Comparison of ENCODE assay signal across 8 cellular contexts in genomic region chr17:65228734-65229390, GRCh38.
DNase-seq lines count a peak whose midpoint lies in the region; ATAC-seq, FAIRE-seq and TF ChIP-seq lines count a peak whose summit lies in the region.

No MANE protein-coding gene starts in this region.

- H3K36me3 ChIP-seq in liver (ENCODE audit: control insufficient read depth in 4 of 4, insufficient read depth in 3 of 4, low read depth in 1 of 4, low read length in 3 of 4): no peaks in the 10 kb centered on the region
- H3K36me3 ChIP-seq in HepG2 (replicated peaks in 1 of 2; ENCODE audit: control insufficient read depth in 1 of 2, insufficient read depth in 2 of 2, low read length in 2 of 2): no peaks in the 10 kb centered on the region
- no peaks in the 10 kb centered on the region for H3K36me3 ChIP-seq in effector memory CD4-positive, alpha-beta T cell (ENCODE audit: control insufficient read depth, insufficient read depth, low read length)

- H3K4me2 ChIP-seq in HepG2 (ENCODE audit: low read depth, low read length): no peak overlapping the region

- H3K79me2 ChIP-seq in HepG2 (ENCODE audit: insufficient read depth, low read length): no peaks in the 10 kb centered on the region

- in situ Hi-C loops in HepG2 (cut with HindIII; ENCODE audit: extremely low pct_ligation_motif_present, low pct_unique_long_range_greater_than_20kb): no loop called here

- H3K9me3 ChIP-seq in liver (ENCODE audit: control insufficient read depth in 4 of 4, low read length in 3 of 4): no peaks in the 10 kb centered on the region
- H3K9me3 ChIP-seq in HepG2 (ENCODE audit: low read length): no peaks in the 10 kb centered on the region
- no peaks in the 10 kb centered on the region for H3K9me3 ChIP-seq in effector memory CD4-positive, alpha-beta T cell (ENCODE audit: control insufficient read depth, low read length)

- H3K4me1 ChIP-seq in liver (ENCODE audit: control insufficient read depth in 4 of 4, insufficient read depth in 4 of 4, low read length in 3 of 4): no peaks in the 10 kb centered on the region
- H3K4me1 ChIP-seq in HepG2 (ENCODE audit: insufficient read depth, low read length): no peaks in the 10 kb centered on the region
- peaks cover 18% of the 10 kb centered on the region for H3K4me1 ChIP-seq in effector memory CD4-positive, alpha-beta T cell (ENCODE audit: control insufficient read depth, insufficient read depth, low read length, poor library complexity, severe bottlenecking)

- intact Hi-C loops in HepG2 (cut with micrococcal nuclease; ENCODE audit: unreplicated experiment): no loop called here

- ATAC-seq in HepG2 (no peak), HG03460 (IDR thresholded peaks at IDR 0.05; ENCODE audit: unreplicated experiment) (peak; percentile 68)

- TF ChIP-seq RAD21 in liver (IDR thresholded peaks at IDR 0.05): no peak
- TF ChIP-seq RAD21 in HepG2 (CRISPR knock-in tag; IDR thresholded peaks at IDR 0.05): no peak

- POLR2A ChIA-PET in HepG2 (lab: Yijun Ruan, JAX): no interaction called here

- WGBS in liver: 54% methylated on average over 11 of the region's 11 CpGs
- 73% methylated on average over 11 of the region's 11 CpGs for WGBS in HepG2 (ENCODE audit: low lambda C conversion rate)

- no peak overlapping the region for H3K4me3 ChIP-seq in liver (ENCODE audit: low read depth in 1 of 3, low read length in 3 of 3)
- H3K4me3 ChIP-seq in HepG2 (replicated peaks in 1 of 3; ENCODE audit: insufficient read depth in 1 of 3, low read depth in 2 of 3, low read length in 3 of 3): no peak overlapping the region
- peak overlapping the region; percentile 25 for H3K4me3 ChIP-seq in effector memory CD4-positive, alpha-beta T cell (ENCODE audit: insufficient read depth, low read depth, low read length, poor library complexity, severe bottlenecking)

- no peak overlapping the region for H2AFZ ChIP-seq in HepG2 (ENCODE audit: low read length)

- H3K27me3 ChIP-seq in liver (ENCODE audit: control insufficient read depth in 4 of 4, insufficient read depth in 4 of 4, low read length in 3 of 4): no peaks in the 10 kb centered on the region
- H3K27me3 ChIP-seq in HepG2 (ENCODE audit: control insufficient read depth in 1 of 2, insufficient read depth in 2 of 2, low read length in 2 of 2): peaks cover 8 to 22% of the 10 kb centered on the region in 2 experiments; a peak in 4 of 5 replicates
- H3K27me3 ChIP-seq in effector memory CD4-positive, alpha-beta T cell (replicated peaks; ENCODE audit: control insufficient read depth, insufficient read depth, low read length, poor library complexity, severe bottlenecking): no peaks in the 10 kb centered on the region

- no peak overlapping the region for H3K27ac ChIP-seq in liver (ENCODE audit: low read depth in 1 of 2, low read length in 2 of 2)
- H3K27ac ChIP-seq in HepG2 (ENCODE audit: extremely low read length, insufficient read depth, low read length): no peak overlapping the region
- H3K27ac ChIP-seq in effector memory CD4-positive, alpha-beta T cell (ENCODE audit: insufficient read depth, low read length, poor library complexity, severe bottlenecking): no peak overlapping the region

- no TSS peak for BruUV-seq in HepG2 (replicated peaks; lab: Mats Ljungman, UMichigan)

- no peaks in the 10 kb centered on the region for H4K20me1 ChIP-seq in HepG2 (ENCODE audit: insufficient read depth, low read length)

- CTCF ChIA-PET in HepG2 (lab: Yijun Ruan, JAX; ENCODE audit: low intra/inter-chr PET ratio, low total read pairs): interaction anchor here (1.3 kb wide), 1 partner anchor 937 kb away, joined by 4 read pairs; no protein-coding TSS in a partner anchor

- FAIRE-seq in HepG2 (lab: Jason Lieb, UNC): no peak

- no peak overlapping the region for H3K9ac ChIP-seq in liver (ENCODE audit: low read depth in 1 of 2, low read length in 2 of 2)
- no peak overlapping the region for H3K9ac ChIP-seq in HepG2 (ENCODE audit: insufficient read depth, low read depth, low read length)

- TF ChIP-seq POLR2A in HepG2 (IDR thresholded peaks at IDR 0.05; ENCODE audit: insufficient read depth in 1 of 2, low read depth in 2 of 2, low read length in 2 of 2): no peak

- DNase-seq in HepG2 (ENCODE audit: low spot score) (no peak), SW480 (ENCODE audit: low spot score) (peak; percentile 96), NCI-H187 treated with DMSO at 0.1 percent for 48 hours (lab: John Stamatoyannopoulos, UW) (no peak), superior temporal gyrus (ENCODE audit: extremely low spot score) (no peak)
- peak; percentile 4 to 8 (median 8) for DNase-seq in effector memory CD4-positive, alpha-beta T cell
- DNase-seq in stimulated activated CD4-positive, alpha-beta T cell treated with anti-CD3 and anti-CD28 coated beads, TNF-alpha, amount 100 ng/mL, for 48 hours (ENCODE audit: low read depth in 3 of 3): peak; percentile 27 to 55 (median 31)

- TF ChIP-seq CTCF in liver (IDR thresholded peaks at IDR 0.05; ENCODE audit: low read depth, low read length, missing input control) (no peak), HepG2 (CRISPR knock-in tag; IDR thresholded peaks at IDR 0.05) (no peak)

- TF ChIP-seq EP300 in HepG2 (IDR thresholded peaks at IDR 0.05; ENCODE audit: low read depth in 2 of 2, low read length in 2 of 2) (no peak), HepG2 (CRISPR knock-in tag; IDR thresholded peaks at IDR 0.05; ENCODE audit: borderline replicate concordance) (no peak)

TF ChIP-seq in liver, 16 proteins besides CTCF, POLR2A, EP300 and RAD21:
- TF ChIP-seq EGR1 (IDR thresholded peaks at IDR 0.05; ENCODE audit: low read depth in 2 of 2): no peak
- peak; percentile 11 for TF ChIP-seq SP1 (IDR thresholded peaks at IDR 0.05)
- TF ChIP-seq, protein P1, sequence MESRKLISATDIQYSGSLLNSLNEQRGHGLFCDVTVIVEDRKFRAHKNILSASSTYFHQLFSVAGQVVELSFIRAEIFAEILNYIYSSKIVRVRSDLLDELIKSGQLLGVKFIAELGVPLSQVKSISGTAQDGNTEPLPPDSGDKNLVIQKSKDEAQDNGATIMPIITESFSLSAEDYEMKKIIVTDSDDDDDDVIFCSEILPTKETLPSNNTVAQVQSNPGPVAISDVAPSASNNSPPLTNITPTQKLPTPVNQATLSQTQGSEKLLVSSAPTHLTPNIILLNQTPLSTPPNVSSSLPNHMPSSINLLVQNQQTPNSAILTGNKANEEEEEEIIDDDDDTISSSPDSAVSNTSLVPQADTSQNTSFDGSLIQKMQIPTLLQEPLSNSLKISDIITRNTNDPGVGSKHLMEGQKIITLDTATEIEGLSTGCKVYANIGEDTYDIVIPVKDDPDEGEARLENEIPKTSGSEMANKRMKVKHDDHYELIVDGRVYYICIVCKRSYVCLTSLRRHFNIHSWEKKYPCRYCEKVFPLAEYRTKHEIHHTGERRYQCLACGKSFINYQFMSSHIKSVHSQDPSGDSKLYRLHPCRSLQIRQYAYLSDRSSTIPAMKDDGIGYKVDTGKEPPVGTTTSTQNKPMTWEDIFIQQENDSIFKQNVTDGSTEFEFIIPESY (IDR thresholded peaks at IDR 0.05): no peak
- TF ChIP-seq GABPA (IDR thresholded peaks at IDR 0.05 in 1 of 2, conservative IDR thresholded peaks at IDR 0.05 in 1 of 2): no peak
- no peak for TF ChIP-seq MAX (IDR thresholded peaks at IDR 0.05)
- TF ChIP-seq, protein P2, sequence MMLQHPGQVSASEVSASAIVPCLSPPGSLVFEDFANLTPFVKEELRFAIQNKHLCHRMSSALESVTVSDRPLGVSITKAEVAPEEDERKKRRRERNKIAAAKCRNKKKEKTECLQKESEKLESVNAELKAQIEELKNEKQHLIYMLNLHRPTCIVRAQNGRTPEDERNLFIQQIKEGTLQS (IDR thresholded peaks at IDR 0.05): no peak
- peak in 1 of 2 donors; percentile 13 for TF ChIP-seq RXRA (IDR thresholded peaks at IDR 0.05)
- peak; percentile 29 for TF ChIP-seq NR2F2 (IDR thresholded peaks at IDR 0.05)

TF ChIP-seq in HepG2, 621 proteins besides CTCF, POLR2A, EP300 and RAD21:
- TF ChIP-seq U2AF1 (optimal IDR thresholded peaks at IDR 0.05; ENCODE audit: low read depth, low read length) (no peak), MYC (CRISPR knock-in tag; IDR thresholded peaks at IDR 0.05; ENCODE audit: borderline replicate concordance) (no peak), MYNN (CRISPR knock-in tag; IDR thresholded peaks at IDR 0.05; ENCODE audit: low read depth) (no peak), MLLT10 (CRISPR knock-in tag; IDR thresholded peaks at IDR 0.05) (no peak)
TF ChIP-seq in HepG2: peak in this region for 0.

Comparison
In these comparisons a context has a peak if more than half of its experiments do, and no peak if none do; other contexts are left out.
1. DNase-seq: peak in SW480 (single experiment), effector memory CD4-positive, alpha-beta T cell (3 of 3) and stimulated activated CD4-positive, alpha-beta T cell treated with anti-CD3 and anti-CD28 coated beads, TNF-alpha, amount 100 ng/mL, for 48 hours (3 of 3); none in HepG2 (single experiment), NCI-H187 treated with DMSO at 0.1 percent for 48 hours (single experiment) and superior temporal gyrus (single experiment).